ENCODE assay signal across 8 cellular contexts in genomic region chr17:17694229-17695081, GRCh38. TPM values are rescaled to one million over a fixed set of nuclear protein-coding genes. Genes with fewer than 3 reads are reported as not detected.
A peak's percentile ranks its signal among the peaks of the same experiment; 100 is the strongest.
DNase-seq lines count a peak whose midpoint lies in the region; ATAC-seq, FAIRE-seq and TF ChIP-seq lines count a peak whose summit lies in the region.

No MANE protein-coding gene starts in this region.

- no peak for TF ChIP-seq CTCF in VCaP (conservative IDR thresholded peaks at IDR 0.05)
- no peak for TF ChIP-seq CTCF in MCF 10A (IDR thresholded peaks at IDR 0.05; ENCODE audit: unreplicated experiment)
- no peak for TF ChIP-seq CTCF in smooth muscle cell (IDR thresholded peaks at IDR 0.05; ENCODE audit: borderline replicate concordance, insufficient read depth, poor library complexity, severe bottlenecking)

- DNase-seq in H54 (ENCODE audit: insufficient read length, low spot score), result peak; percentile 93
- peak; percentile 43 for DNase-seq in NCI-H1092 (lab: John Stamatoyannopoulos, UW)
- DNase-seq in MCF 10A (ENCODE audit: unreplicated experiment), result peak; percentile 73
- DNase-seq in immature natural killer cell, result peak; percentile 80 to 81 (median 81)
- peak; percentile 64 for DNase-seq in smooth muscle cell (lab: John Stamatoyannopoulos, UW; ENCODE audit: unreplicated experiment)

- no peaks in the 10 kb centered on the region for H3K9me3 ChIP-seq in ES-I3 (ENCODE audit: control insufficient read depth, insufficient read depth, low read length)
- no peaks in the 10 kb centered on the region for H3K9me3 ChIP-seq in smooth muscle cell (replicated peaks; ENCODE audit: low read depth)

- H3K4me1 Mint-ChIP-seq in MCF 10A (ENCODE audit: insufficient read depth, unreplicated experiment) (peaks cover 55% of the 10 kb centered on the region), immature natural killer cell (peaks cover 57 to 80% of the 10 kb centered on the region in 2 donors)

- H3K79me2 ChIP-seq in smooth muscle cell (ENCODE audit: low read depth), result peaks cover 89% of the 10 kb centered on the region

- no TSS peak for BruUV-seq in MCF 10A (replicated peaks; lab: Mats Ljungman, UMichigan)

- H3F3A ChIP-seq in smooth muscle cell (ENCODE audit: low read depth), result peaks cover 26% of the 10 kb centered on the region

- H3K36me3 ChIP-seq in ES-I3 (ENCODE audit: insufficient read depth, low read length) (no peaks in the 10 kb centered on the region), smooth muscle cell (ENCODE audit: low read depth) (no peaks in the 10 kb centered on the region)

- TF ChIP-seq POLR2A in H54 (IDR thresholded peaks at IDR 0.05; ENCODE audit: low read depth, low read length), result peak; percentile 80

- H4K20me1 ChIP-seq in smooth muscle cell (ENCODE audit: low read depth), result peaks cover 94% of the 10 kb centered on the region

- H3K9me3 Mint-ChIP-seq in MCF 10A (ENCODE audit: unreplicated experiment) (no peaks in the 10 kb centered on the region), immature natural killer cell (no peaks in the 10 kb centered on the region)

- peak overlapping the region; percentile 98 for H3K27ac ChIP-seq in VCaP
- peak overlapping the region; percentile 96 for H3K27ac ChIP-seq in smooth muscle cell (ENCODE audit: low read depth)

- H3K27me3 Mint-ChIP-seq in MCF 10A (ENCODE audit: insufficient read depth, unreplicated experiment), result no peaks in the 10 kb centered on the region
- H3K27me3 Mint-ChIP-seq in immature natural killer cell (ENCODE audit: low read depth in 3 of 3), result peaks cover 5 to 15% (median 8%) of the 10 kb centered on the region in 3 donors

- FAIRE-seq in H54 (lab: Jason Lieb, UNC), result no peak

- ATAC-seq in GM21447 (IDR thresholded peaks at IDR 0.05; ENCODE audit: unreplicated experiment), result no peak

- H3K4me2 ChIP-seq in smooth muscle cell, result peak overlapping the region; percentile 97

- H3K4me1 ChIP-seq in ES-I3 (ENCODE audit: insufficient read depth, low read length), result peaks cover 46% of the 10 kb centered on the region
- H3K4me1 ChIP-seq in smooth muscle cell (ENCODE audit: low read depth), result peaks cover 50% of the 10 kb centered on the region

- H3K4me3 ChIP-seq in smooth muscle cell, result peak overlapping the region; percentile 72

- no peaks in the 10 kb centered on the region for H3K27me3 ChIP-seq in smooth muscle cell (ENCODE audit: low read depth)

- CTCF ChIA-PET in MCF 10A (lab: Yijun Ruan, JAX), result interaction anchor here (0.7 to 1.6 kb wide), 6 partner anchors 11 to 80 kb away, joined by 3 to 6 read pairs (median 3); no protein-coding TSS in a partner anchor

- intact Hi-C loops in MCF 10A (cut with micrococcal nuclease), result loop anchor here (5.0 kb wide), 1 partner anchor 48 kb away; no protein-coding TSS in a partner anchor

- H3K27ac Mint-ChIP-seq in MCF 10A (ENCODE audit: low read depth, unreplicated experiment), result peak overlapping the region; percentile 97
- peak overlapping the region; percentile 98 to 100 (median 99) for H3K27ac Mint-ChIP-seq in immature natural killer cell

- H3K4me3 Mint-ChIP-seq in MCF 10A (ENCODE audit: unreplicated experiment), result peak overlapping the region; percentile 82
- H3K4me3 Mint-ChIP-seq in immature natural killer cell, result peak overlapping the region; percentile 90 to 93 (median 92)

- POLR2A ChIA-PET in MCF 10A (lab: Yijun Ruan, JAX), result interaction anchor here (0.5 to 4.7 kb wide), 10 partner anchors 10 to 251 kb away, joined by 3 to 75 read pairs (median 4); no protein-coding TSS in a partner anchor

- H3K9ac ChIP-seq in ES-I3 (ENCODE audit: low read depth, low read length) (peak overlapping the region; percentile 54), smooth muscle cell (ENCODE audit: low read depth) (peak overlapping the region; percentile 91)

- H3K36me3 Mint-ChIP-seq in MCF 10A (ENCODE audit: insufficient read depth, unreplicated experiment) (peaks cover 11% of the 10 kb centered on the region), immature natural killer cell (no peaks in the 10 kb centered on the region)

- 2% methylated on average over 39 of the region's 87 CpGs for WGBS in smooth muscle cell (ENCODE audit: low lambda C conversion rate)

- no peak overlapping the region for H2AFZ ChIP-seq in smooth muscle cell (ENCODE audit: low read depth)

RNA-seq across cellular contexts. Expression of gene RAI1, which starts 13.2 kb away (rescaled TPM):
- total RNA-seq in MCF 10A (2022) (30.4 and 34.6 TPM in 2 replicates), smooth muscle cell (11.1 and 12.2 TPM in 2 replicates)
- polyA plus RNA-seq in immature natural killer cell (1 to 10 TPM; 1.5 to 6.2 (median 2.0) TPM), smooth muscle cell (17.6 and 19.2 TPM in 2 replicates)

Comparison
In these comparisons a context has a peak if more than half of its experiments do, and no peak if none do; other contexts are left out.
1. DNase-seq: peak in every context shown above with its lines; median percentile 93 in H54; 81 in immature natural killer cell; 73 in MCF 10A; 64 in smooth muscle cell; 43 in NCI-H1092.